In genomic region chr13:90622547-90622946, GRCh38 we compare ENCODE assay signal across 27 cellular contexts.
DNase-seq lines count a peak whose midpoint lies in the region; ATAC-seq, FAIRE-seq and TF ChIP-seq lines count a peak whose summit lies in the region.
"Had no signal": no experiment of that assay in that cellular context is flagged by ENCODE, and none has a peak within 500 bp of the region (broad histone marks: within the 10 kb centered on the region; RNA-seq: fewer than 3 reads in every experiment).

No MANE protein-coding gene starts in this region.

- peak overlapping the region; percentile 53 for H3K27ac Mint-ChIP-seq in MCF 10A (ENCODE audit: low read depth, unreplicated experiment)
- H3K27ac Mint-ChIP-seq: activated CD8-positive, alpha-beta memory T cell treated with anti-CD3 and anti-CD28 coated beads, Interleukin-2, amount 10 ng/mL, durations not matched to agents 7 days and 5 days; activated naive CD8-positive, alpha-beta T cell; activated T-helper 1 cell treated with anti-CD3 and anti-CD28 coated beads, Interleukin-12 subunit alpha, Interleukin-12 subunit beta, Interleukin-2, Interleukin-4 antibody, amounts not matched to agents 30 ng/mL and 10 ng/mL and 1 ng/mL, durations not matched to agents 14 hours and 24 hours and 36 hours; naive thymus-derived CD4-positive, alpha-beta T cell; stimulated activated naive CD8-positive, alpha-beta T cell treated with anti-CD3 and anti-CD28 coated beads, Interleukin-15, amount 100 ng/mL, for 72 hours had no signal

- H3K27me3 Mint-ChIP-seq in MCF 10A (ENCODE audit: insufficient read depth, unreplicated experiment), result no peaks in the 10 kb centered on the region
- H3K27me3 Mint-ChIP-seq: activated CD8-positive, alpha-beta memory T cell treated with anti-CD3 and anti-CD28 coated beads, Interleukin-2, amount 10 ng/mL, durations not matched to agents 7 days and 5 days; activated naive CD8-positive, alpha-beta T cell; naive thymus-derived CD4-positive, alpha-beta T cell; stimulated activated naive CD8-positive, alpha-beta T cell treated with anti-CD3 and anti-CD28 coated beads, Interleukin-15, amount 100 ng/mL, for 72 hours had no signal

- H3K27ac ChIP-seq in breast epithelium (no peak overlapping the region), RWPE2 (ENCODE audit: poor library complexity, severe bottlenecking) (peak overlapping the region; percentile 88), esophagus muscularis mucosa (replicated peaks in 1 of 4) (no peak overlapping the region)
- H3K27ac ChIP-seq: 22Rv1; BLaER1 treated with 17β-estradiol and CSF1 and Interleukin-3, amounts not matched to agents 10 nM and 100 nM; body of pancreas; colonic mucosa; tibial nerve had no signal

- intact Hi-C loops in MCF 10A (cut with micrococcal nuclease), result no loop called here
- intact Hi-C loops in breast epithelium (cut with DNase I; ENCODE audit: low total_unique reads), result no loop called here
- intact Hi-C loops in esophagus muscularis mucosa (cut with DNase I), result no loop called here

- H3K36me3 Mint-ChIP-seq in MCF 10A (ENCODE audit: insufficient read depth, unreplicated experiment), result no peaks in the 10 kb centered on the region
- H3K36me3 Mint-ChIP-seq: activated CD8-positive, alpha-beta memory T cell treated with anti-CD3 and anti-CD28 coated beads, Interleukin-2, amount 10 ng/mL, durations not matched to agents 7 days and 5 days; activated naive CD8-positive, alpha-beta T cell; naive thymus-derived CD4-positive, alpha-beta T cell had no signal

- CTCF ChIA-PET in MCF 10A (lab: Yijun Ruan, JAX), result interaction anchor here (0.7 kb wide), 1 partner anchor 12 kb away, joined by 3 read pairs; no protein-coding TSS in a partner anchor

- peaks cover 8% of the 10 kb centered on the region for H3K4me1 Mint-ChIP-seq in MCF 10A (ENCODE audit: insufficient read depth, unreplicated experiment)
- H3K4me1 Mint-ChIP-seq: activated CD8-positive, alpha-beta memory T cell treated with anti-CD3 and anti-CD28 coated beads, Interleukin-2, amount 10 ng/mL, durations not matched to agents 7 days and 5 days; naive thymus-derived CD4-positive, alpha-beta T cell; stimulated activated naive CD8-positive, alpha-beta T cell treated with anti-CD3 and anti-CD28 coated beads, Interleukin-15, amount 100 ng/mL, for 72 hours had no signal

- H3K4me3 ChIP-seq in breast epithelium (no peak overlapping the region), RWPE2 (ENCODE audit: severe bottlenecking) (no peak overlapping the region), fibroblast of mammary gland (ENCODE audit: control insufficient read depth, low read depth, low read length) (no peak overlapping the region), esophagus muscularis mucosa (no peak overlapping the region)
- H3K4me3 ChIP-seq: BLaER1 treated with 17β-estradiol and CSF1 and Interleukin-3, amounts not matched to agents 10 nM and 100 nM; body of pancreas; colonic mucosa; tibial nerve had no signal

- H3K27me3 ChIP-seq in breast epithelium (no peaks in the 10 kb centered on the region), RWPE2 (ENCODE audit: insufficient read depth, poor library complexity, severe bottlenecking) (no peaks in the 10 kb centered on the region), esophagus muscularis mucosa (no peaks in the 10 kb centered on the region)
- H3K27me3 ChIP-seq: BLaER1 treated with 17β-estradiol and CSF1 and Interleukin-3, amounts not matched to agents 10 nM and 100 nM; body of pancreas; colonic mucosa; tibial nerve had no signal

- TF ChIP-seq POLR2A in breast epithelium (IDR thresholded peaks at IDR 0.05) (no peak), esophagus muscularis mucosa (IDR thresholded peaks at IDR 0.05; ENCODE audit: low read depth) (no peak)

- no peak for FAIRE-seq in urothelium cell line (lab: Jason Lieb, UNC)

- TF ChIP-seq CTCF in MCF 10A (IDR thresholded peaks at IDR 0.05; ENCODE audit: unreplicated experiment) (no peak), breast epithelium (IDR thresholded peaks at IDR 0.05) (no peak), RWPE2 (IDR thresholded peaks at IDR 0.05; ENCODE audit: poor library complexity, severe bottlenecking) (no peak), fibroblast of mammary gland (conservative IDR thresholded peaks at IDR 0.05; ENCODE audit: control insufficient read depth, insufficient read depth, low read depth, low read length) (no peak), esophagus muscularis mucosa (IDR thresholded peaks at IDR 0.05) (no peak)

- H3K9me3 ChIP-seq in breast epithelium (no peaks in the 10 kb centered on the region), RWPE2 (ENCODE audit: severe bottlenecking) (no peaks in the 10 kb centered on the region), esophagus muscularis mucosa (no peaks in the 10 kb centered on the region)
- H3K9me3 ChIP-seq: body of pancreas, colonic mucosa, tibial nerve had no signal

- no TSS peak for BruUV-seq in MCF 10A (replicated peaks; lab: Mats Ljungman, UMichigan)

- ATAC-seq in RWPE2 (ENCODE audit: low read depth) (peak; percentile 86), HG03159 (IDR thresholded peaks at IDR 0.05; ENCODE audit: unreplicated experiment) (no peak)
- ATAC-seq: activated CD8-positive, alpha-beta memory T cell treated with anti-CD3 and anti-CD28 coated beads, Interleukin-2, amount 10 ng/mL, durations not matched to agents 7 days and 5 days; body of pancreas; left lobe of liver; naive thymus-derived CD4-positive, alpha-beta T cell; stimulated activated naive CD8-positive, alpha-beta T cell treated with anti-CD3 and anti-CD28 coated beads, Interleukin-15, amount 100 ng/mL, for 72 hours had no signal

- DNase-seq in MCF 10A (ENCODE audit: unreplicated experiment), result no peak
- no peak for DNase-seq in breast epithelium (ENCODE audit: low spot score in 2 of 2)
- no peak for DNase-seq in RWPE2 (ENCODE audit: low spot score)
- peak; percentile 15 for DNase-seq in fibroblast of mammary gland (ENCODE audit: low read depth)
- no peak for DNase-seq in urothelium cell line (ENCODE audit: low spot score)
- no peak for DNase-seq in T-helper 9 cell
- DNase-seq in esophagus muscularis mucosa (ENCODE audit: extremely low spot score), result no peak
- DNase-seq: activated CD4-positive, alpha-beta T cell treated with anti-CD3 and anti-CD28 coated beads for 48 hours; activated CD8-positive, alpha-beta memory T cell treated with anti-CD3 and anti-CD28 coated beads, Interleukin-2, amount 10 ng/mL, durations not matched to agents 7 days and 5 days; body of pancreas; colonic mucosa; H7; head of caudate nucleus; naive thymus-derived CD4-positive, alpha-beta T cell; NCI-H1694 treated with DMSO at 0.1 percent for 48 hours; NCI-H774; OCI-M1; stimulated activated CD4-positive, alpha-beta T cell treated with anti-CD3 and anti-CD28 coated beads, Interleukin-12 subunit alpha, Interleukin-12 subunit beta, amount 100 ng/mL, for 4 hours; stimulated activated naive CD8-positive, alpha-beta T cell treated with anti-CD3 and anti-CD28 coated beads, Interleukin-15, amount 100 ng/mL, for 72 hours; T-helper 1 cell had no signal

- H3K9me3 Mint-ChIP-seq in MCF 10A (ENCODE audit: unreplicated experiment), result no peaks in the 10 kb centered on the region

- no peak overlapping the region for H3K4me3 Mint-ChIP-seq in MCF 10A (ENCODE audit: unreplicated experiment)
- H3K4me3 Mint-ChIP-seq: activated CD8-positive, alpha-beta memory T cell treated with anti-CD3 and anti-CD28 coated beads, Interleukin-2, amount 10 ng/mL, durations not matched to agents 7 days and 5 days; activated naive CD8-positive, alpha-beta T cell; activated T-helper 1 cell treated with anti-CD3 and anti-CD28 coated beads, Interleukin-12 subunit alpha, Interleukin-12 subunit beta, Interleukin-2, Interleukin-4 antibody, amounts not matched to agents 30 ng/mL and 10 ng/mL and 1 ng/mL, durations not matched to agents 14 hours and 24 hours and 36 hours; naive thymus-derived CD4-positive, alpha-beta T cell; stimulated activated naive CD8-positive, alpha-beta T cell treated with anti-CD3 and anti-CD28 coated beads, Interleukin-15, amount 100 ng/mL, for 72 hours had no signal

- TF ChIP-seq EP300 in esophagus muscularis mucosa (IDR thresholded peaks at IDR 0.05), result no peak

- no peaks in the 10 kb centered on the region for H3K36me3 ChIP-seq in breast epithelium
- H3K36me3 ChIP-seq in RWPE2 (ENCODE audit: low read depth), result no peaks in the 10 kb centered on the region
- H3K36me3 ChIP-seq in esophagus muscularis mucosa, result no peaks in the 10 kb centered on the region
- H3K36me3 ChIP-seq: BLaER1 treated with 17β-estradiol and CSF1 and Interleukin-3, amounts not matched to agents 10 nM and 100 nM; colonic mucosa; tibial nerve had no signal

- 83% methylated on average over 1 of the region's 1 CpG for WGBS in esophagus muscularis mucosa

- H3K4me1 ChIP-seq in breast epithelium (no peaks in the 10 kb centered on the region), RWPE2 (ENCODE audit: insufficient read depth, poor library complexity, severe bottlenecking) (peaks cover 20% of the 10 kb centered on the region), esophagus muscularis mucosa (no peaks in the 10 kb centered on the region)
- H3K4me1 ChIP-seq: BLaER1 treated with 17β-estradiol and CSF1 and Interleukin-3, amounts not matched to agents 10 nM and 100 nM; colonic mucosa; tibial nerve had no signal

- POLR2A ChIA-PET in MCF 10A (lab: Yijun Ruan, JAX), result no interaction called here
